In the genomic region with DNA sequence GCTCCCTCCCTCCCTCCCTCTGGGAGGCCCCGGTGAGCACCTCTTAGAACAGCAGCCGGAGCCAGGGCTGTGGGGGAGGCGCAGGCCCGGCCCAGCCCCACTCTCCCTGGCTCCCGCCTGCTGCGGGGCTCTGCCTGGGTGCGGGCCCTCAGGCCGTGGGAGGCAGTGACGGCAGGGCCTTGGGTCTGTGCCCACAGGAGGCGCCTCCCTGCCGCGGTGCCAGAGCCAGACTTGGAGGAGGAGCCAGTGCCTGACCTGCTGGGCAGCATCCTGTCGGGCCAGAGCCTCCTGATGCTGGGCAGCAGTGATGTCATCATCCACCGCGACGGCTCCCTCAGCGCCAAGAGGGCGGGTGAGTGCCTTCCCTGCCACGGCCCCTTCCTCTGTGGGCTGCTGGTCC, we compare ENCODE assay signal across 8 cellular contexts. TPM values are rescaled to one million over a fixed set of nuclear protein-coding genes. Genes with fewer than 3 reads are reported as not detected.
DNase-seq lines count a peak whose midpoint lies in the region; ATAC-seq, FAIRE-seq and TF ChIP-seq lines count a peak whose summit lies in the region.
"Had no signal": no experiment of that assay in that cellular context is flagged by ENCODE, and none has a peak within 500 bp of the region (broad histone marks: within the 10 kb centered on the region; RNA-seq: fewer than 3 reads in every experiment).

No MANE protein-coding gene starts in this region.

- H3K27me3 ChIP-seq in pancreas = no peaks in the 10 kb centered on the region

- peaks cover 4 to 86% (median 54%) of the 10 kb centered on the region in 3 donors for H3K36me3 ChIP-seq in pancreas

- H3K4me1 ChIP-seq in pancreas = no peaks in the 10 kb centered on the region

- no peak for FAIRE-seq in pancreas (lab: Jason Lieb, UNC)

- H3K4me3 ChIP-seq in pancreas = no peak overlapping the region

- peak overlapping the region in 3 of 4 donors; percentile 8 to 13 (median 12) for H3K27ac ChIP-seq in pancreas

- 72% methylated on average over 13 to 19 of the region's 19 CpGs for WGBS in pancreas, 2 donors

- H3K9me3 ChIP-seq in pancreas = no peaks in the 10 kb centered on the region

- ATAC-seq in esophagus mucosa = peak; percentile 93
- peak; percentile 39 to 80 (median 78) for ATAC-seq in pancreas
- ATAC-seq in GM19455 (IDR thresholded peaks at IDR 0.05; ENCODE audit: unreplicated experiment) = no peak

- no peak for TF ChIP-seq CTCF in pancreas (IDR thresholded peaks at IDR 0.05)

- DNase-seq in M059J (ENCODE audit: low read depth) (peak; percentile 40), pancreas (peak; percentile 44 to 87 (median 69)), GF-D8 (lab: John Stamatoyannopoulos, UW) (no peak), EL (no peak)
- DNase-seq: activated CD4-positive, alpha-beta T cell treated with anti-CD3 and anti-CD28 coated beads, Interleukin-2, amount 10 ng/mL, durations not matched to agents 24 days and 14 days; IMR-90 had no signal

- intact Hi-C loops in pancreas (cut with DNase I) = no loop called here

RNA-seq across cellular contexts. Expression of a gene that starts 9.5 kb away (rescaled TPM):
- total RNA-seq in M059J (2014; rRNA removed; shearing (Covaris generic)) = not detected in 2 replicates
- total RNA-seq in esophagus mucosa (19.5 TPM), pancreas (10 to 100 TPM in 2 of 6 donors, 1 to 10 TPM in 4; 4.0 to 30.0 (median 9.1) TPM)
- 10 to 100 TPM; 33.4 to 36.6 TPM for polyA plus RNA-seq in pancreas

RNA-seq across cellular contexts. Expression of a gene that starts 18.5 kb away (rescaled TPM):
- total RNA-seq in M059J (2014; rRNA removed; shearing (Covaris generic)) = not detected in 2 replicates
- total RNA-seq in esophagus mucosa = not detected
- total RNA-seq in pancreas = 1 to 10 TPM in 5 of 6 donors, under 1 TPM in 1; 0.61 to 2.7 (median 1.5) TPM
- 1 to 10 TPM; 1.3 to 4.4 TPM for polyA plus RNA-seq in pancreas
- total RNA-seq: activated CD4-positive, alpha-beta T cell treated with anti-CD3 and anti-CD28 coated beads, Interleukin-2, amount 10 ng/mL, durations not matched to agents 24 days and 14 days; IMR-90 had no signal
- polyA plus RNA-seq: IMR-90 had no signal

RNA-seq across cellular contexts. Expression of a gene that starts 20.7 kb away (rescaled TPM):
- total RNA-seq in M059J (2014; rRNA removed; shearing (Covaris generic)) = not detected in 2 replicates
- total RNA-seq in esophagus mucosa (not detected), pancreas (under 1 TPM in 2 of 6 donors, not detected in 4; 0.58 to 0.69 TPM)
- not detected for polyA plus RNA-seq in pancreas
- total RNA-seq: activated CD4-positive, alpha-beta T cell treated with anti-CD3 and anti-CD28 coated beads, Interleukin-2, amount 10 ng/mL, durations not matched to agents 24 days and 14 days; IMR-90 had no signal
- polyA plus RNA-seq: IMR-90 had no signal

RNA-seq across cellular contexts. Expression of a gene that starts 30.0 kb away (rescaled TPM):
- 17.0 and 24.3 TPM in 2 replicates for total RNA-seq in M059J (2014; rRNA removed; shearing (Covaris generic))
- total RNA-seq in esophagus mucosa (17.6 TPM), pancreas (10 to 100 TPM; 11.2 to 17.2 (median 13.1) TPM)
- polyA plus RNA-seq in pancreas = 10 to 100 TPM; 15.6 to 39.3 TPM

RNA-seq across cellular contexts. Expression of a gene that starts 30.8 kb away (rescaled TPM):
- total RNA-seq in M059J (2014; rRNA removed; shearing (Covaris generic)) = not detected in 2 replicates
- 0.16 TPM for total RNA-seq in esophagus mucosa
- 1 to 10 TPM in 1 of 6 donors, under 1 TPM in 5; 0.28 to 1.4 (median 0.66) TPM for total RNA-seq in pancreas
- 1 to 10 TPM; 2.4 TPM for polyA plus RNA-seq in pancreas
- total RNA-seq: IMR-90 had no signal
- polyA plus RNA-seq: IMR-90 had no signal

Comparison
In these comparisons a context has a peak if more than half of its experiments do, and no peak if none do; other contexts are left out.
1. DNase-seq: peak in M059J (single experiment) and pancreas (6 of 6); none in GF-D8 (single experiment) and EL (single experiment).